9 cellular contexts compared by ENCODE assay signal in the genomic region with DNA sequence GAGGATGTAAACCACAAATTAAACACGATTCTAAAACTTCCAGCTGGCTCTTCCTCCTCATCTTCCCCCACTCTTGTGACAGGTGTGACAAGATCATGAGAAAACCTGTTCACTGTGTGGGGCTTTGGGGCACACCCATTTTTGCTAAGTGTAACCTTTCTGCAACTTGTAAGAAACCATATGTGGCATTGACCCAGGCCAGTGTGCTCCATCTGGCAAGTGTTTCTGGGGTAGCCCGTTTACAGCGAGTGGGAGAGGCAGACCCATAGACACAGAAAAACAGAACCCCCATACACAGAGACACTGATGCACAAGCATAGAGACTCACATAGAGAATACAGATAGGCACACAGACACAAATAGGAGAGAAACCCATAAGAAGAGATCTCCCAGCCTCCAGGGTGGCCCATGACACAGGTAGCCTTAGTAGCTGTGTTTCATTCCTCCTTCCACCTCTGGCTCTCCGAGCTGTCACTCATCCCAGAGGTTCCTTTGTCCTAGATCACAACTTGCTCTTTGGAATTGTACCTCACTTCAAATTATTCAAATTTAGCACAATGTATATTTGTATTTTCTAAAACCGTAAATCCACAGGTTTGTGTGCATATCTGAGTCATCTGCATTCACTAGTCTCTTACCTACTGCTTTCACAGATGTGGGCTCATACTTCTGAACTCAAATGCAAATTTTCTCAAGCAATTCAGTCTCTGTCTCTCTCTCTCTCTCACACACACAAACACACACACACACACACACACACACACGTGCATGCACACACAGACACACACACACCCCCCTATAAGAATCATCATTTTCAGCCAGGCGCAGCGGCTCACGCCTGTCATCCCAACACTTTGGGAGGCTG.
DNase-seq lines count a peak whose midpoint lies in the region; ATAC-seq and TF ChIP-seq lines count a peak whose summit lies in the region.
"Had no signal": no experiment of that assay in that cellular context is flagged by ENCODE, and none has a peak within 500 bp of the region (broad histone marks: within the 10 kb centered on the region; RNA-seq: fewer than 3 reads in every experiment).

No MANE protein-coding gene starts in this region.

- intact Hi-C loops in activated B cell treated with CpG ODN at 0.5 μM for 24 hours (cut with micrococcal nuclease) (loop anchor here (2.0 kb wide), 4 partner anchors 14 to 68 kb away; no protein-coding TSS in a partner anchor), A673 (cut with micrococcal nuclease; ENCODE audit: unreplicated experiment) (no loop called here)

- H3K4me3 ChIP-seq in osteoblast (ENCODE audit: insufficient read depth, low read length) (no peak overlapping the region), A673 (ENCODE audit: low read depth, low read length, poor library complexity, severe bottlenecking) (no peak overlapping the region)
- H3K4me3 ChIP-seq: neural progenitor cell had no signal

- no peaks in the 10 kb centered on the region for H3K79me2 ChIP-seq in osteoblast (ENCODE audit: insufficient read depth, low read length)

- H3K36me3 ChIP-seq in osteoblast (ENCODE audit: insufficient read depth, low read length) (no peaks in the 10 kb centered on the region), A673 (ENCODE audit: insufficient read depth, low read length, poor library complexity, severe bottlenecking) (no peaks in the 10 kb centered on the region)
- H3K36me3 ChIP-seq: neural progenitor cell had no signal

- H3K4me2 ChIP-seq in osteoblast (ENCODE audit: insufficient read depth, low read length): peak overlapping the region; percentile 55
- H3K4me2 ChIP-seq: neural progenitor cell had no signal

- H3K27me3 ChIP-seq in osteoblast (ENCODE audit: insufficient read depth, low read length) (no peaks in the 10 kb centered on the region), A673 (replicated peaks; ENCODE audit: insufficient read depth, low read depth, low read length, poor library complexity) (no peaks in the 10 kb centered on the region)
- H3K27me3 ChIP-seq: neural progenitor cell had no signal

- TF ChIP-seq CTCF in activated B cell treated with CpG ODN at 0.5 μM for 24 hours (IDR thresholded peaks at IDR 0.05) (no peak), osteoblast (IDR thresholded peaks at IDR 0.05; ENCODE audit: extremely low read depth, low read depth, low read length) (no peak), A673 (conservative IDR thresholded peaks at IDR 0.05; ENCODE audit: low read depth, low read length) (no peak)

- POLR2A ChIA-PET in activated B cell treated with CpG ODN at 0.5 μM for 24 hours (lab: Charles Lee) (interaction anchor here (0.6 to 2.1 kb wide), 10 partner anchors 10 to 113 kb away, joined by 3 to 14 read pairs (median 5); no protein-coding TSS in a partner anchor), A673 (lab: Charles Lee; ENCODE audit: low non-redundant PET) (no interaction called here)

- ATAC-seq in GM19035 (IDR thresholded peaks at IDR 0.05; ENCODE audit: unreplicated experiment) (peak; percentile 47), HG03060 (IDR thresholded peaks at IDR 0.05; ENCODE audit: low read depth, unreplicated experiment) (peak; percentile 37), activated B cell treated with CpG ODN at 0.5 μM for 24 hours (ENCODE audit: low read depth) (peak; percentile 69), HG02840 (IDR thresholded peaks at IDR 0.05; ENCODE audit: low FRiP score, unreplicated experiment) (no peak), GM21737 (IDR thresholded peaks at IDR 0.05; ENCODE audit: unreplicated experiment) (no peak)

- no peak overlapping the region for H2AFZ ChIP-seq in osteoblast (ENCODE audit: low read length)
- H2AFZ ChIP-seq: neural progenitor cell had no signal

- no TSS peak for BruUV-seq in A673 (replicated peaks; lab: Mats Ljungman, UMichigan)

- H3K36me3 Mint-ChIP-seq in activated B cell treated with CpG ODN at 0.5 μM for 24 hours (ENCODE audit: low read depth): peaks cover 2% of the 10 kb centered on the region
- H3K36me3 Mint-ChIP-seq: neural progenitor cell had no signal

- H3K27ac Mint-ChIP-seq in activated B cell treated with CpG ODN at 0.5 μM for 24 hours: peak overlapping the region; percentile 89
- H3K27ac Mint-ChIP-seq: neural progenitor cell had no signal

- peaks cover 75% of the 10 kb centered on the region for H3K4me1 Mint-ChIP-seq in activated B cell treated with CpG ODN at 0.5 μM for 24 hours

- peak overlapping the region; percentile 52 for H3K27ac ChIP-seq in osteoblast (ENCODE audit: low read depth, low read length)
- H3K27ac ChIP-seq in A673 (ENCODE audit: low read depth, low read length, poor library complexity, severe bottlenecking): no peak overlapping the region
- H3K27ac ChIP-seq: neural progenitor cell had no signal

- no peaks in the 10 kb centered on the region for H3K9me3 ChIP-seq in osteoblast (ENCODE audit: low read depth, low read length)
- H3K9me3 ChIP-seq in A673 (ENCODE audit: low read depth, low read length, poor library complexity, severe bottlenecking): no peaks in the 10 kb centered on the region

- CTCF ChIA-PET in activated B cell treated with CpG ODN at 0.5 μM for 24 hours (lab: Charles Lee) (interaction anchor here (1.1 kb wide), 1 partner anchor 34 kb away, joined by 3 read pairs; no protein-coding TSS in a partner anchor), A673 (lab: Charles Lee) (no interaction called here)

- H4K20me1 ChIP-seq in osteoblast (ENCODE audit: insufficient read depth, low read length): no peaks in the 10 kb centered on the region

- peaks cover 12% of the 10 kb centered on the region for H3K4me1 ChIP-seq in osteoblast (ENCODE audit: insufficient read depth, low read length)
- H3K4me1 ChIP-seq in A673 (ENCODE audit: insufficient read depth, low read length, poor library complexity, severe bottlenecking): peaks cover 4% of the 10 kb centered on the region
- H3K4me1 ChIP-seq: neural progenitor cell had no signal

- H3K4me3 Mint-ChIP-seq in activated B cell treated with CpG ODN at 0.5 μM for 24 hours: peak overlapping the region; percentile 57
- H3K4me3 Mint-ChIP-seq: neural progenitor cell had no signal

- no peaks in the 10 kb centered on the region for H3K9me3 Mint-ChIP-seq in activated B cell treated with CpG ODN at 0.5 μM for 24 hours

- DNase-seq in activated B cell treated with CpG ODN at 0.5 μM for 24 hours (no peak), osteoblast (ENCODE audit: insufficient read length, low spot score, missing footprints) (no peak), A673 (ENCODE audit: low spot score) (no peak)
- no peak for DNase-seq in effector CD8-positive, alpha-beta T cell (lab: John Stamatoyannopoulos, UW)

- no peaks in the 10 kb centered on the region for H3K27me3 Mint-ChIP-seq in activated B cell treated with CpG ODN at 0.5 μM for 24 hours

Comparison
In these comparisons a context has a peak if more than half of its experiments do, and no peak if none do; other contexts are left out.
1. ATAC-seq: peak in GM19035 (single experiment), HG03060 (single experiment) and activated B cell treated with CpG ODN at 0.5 μM for 24 hours (single experiment); none in HG02840 (single experiment) and GM21737 (single experiment).